Comparison of ENCODE assay signal across 25 cellular contexts in genomic region chr11:70186420-70186819, GRCh38.
"Had no signal": no experiment of that assay in that cellular context is flagged by ENCODE, and none has a peak within 500 bp of the region (broad histone marks: within the 10 kb centered on the region; RNA-seq: fewer than 3 reads in every experiment).

No MANE protein-coding gene starts in this region.

- DNase-seq: naive thymus-derived CD4-positive, alpha-beta T cell; natural killer cell; nucleus accumbens; ovary; psoas muscle; right lobe of liver; sigmoid colon; small intestine; stimulated activated CD4-positive, alpha-beta T cell treated with anti-CD3 and anti-CD28 coated beads, Interleukin-15, amount 100 ng/mL, for 24 hours; stimulated activated CD4-positive, alpha-beta T cell treated with anti-CD3 and anti-CD28 coated beads, Interleukin-2, amount 100 ng/mL, for 24 hours; stimulated activated CD4-positive, alpha-beta T cell treated with anti-CD3 and anti-CD28 coated beads, Interleukin-2, amount 100 ng/mL, for 48 hours; stimulated activated CD4-positive, alpha-beta T cell treated with anti-CD3 and anti-CD28 coated beads, Interleukin-4, amount 100 ng/mL, for 24 hours; stimulated activated naive CD4-positive, alpha-beta T cell; stimulated activated naive CD8-positive, alpha-beta T cell treated with anti-CD3 and anti-CD28 coated beads, Interleukin-15, amount 100 ng/mL, for 72 hours; stimulated activated naive CD8-positive, alpha-beta T cell treated with anti-CD3 and anti-CD28 coated beads, Interleukin-15, Interleukin-2, amounts not matched to agents 100 U/mL and 50 U/mL, for 24 hours; substantia nigra; testis; tibial artery; transverse colon; upper lobe of right lung; uterus had no signal

- H3K4me1 ChIP-seq: neural progenitor cell, psoas muscle, right lobe of liver, testis, transverse colon, upper lobe of right lung, uterus had no signal

- H3K4me3 ChIP-seq: neural progenitor cell, ovary, psoas muscle, right lobe of liver, sigmoid colon, suprapubic skin, testis, tibial artery, transverse colon, upper lobe of right lung, uterus had no signal

- H3K27me3 ChIP-seq: neural progenitor cell, ovary, right lobe of liver, suprapubic skin, testis, tibial artery, upper lobe of right lung, uterus had no signal

- H2AFZ ChIP-seq: neural progenitor cell, parathyroid adenoma had no signal

- H3K9ac ChIP-seq: neural progenitor cell, parathyroid adenoma had no signal

- H3K4me2 ChIP-seq: neural progenitor cell had no signal

- H3K79me2 ChIP-seq: parathyroid adenoma had no signal

- H3K36me3 ChIP-seq: neural progenitor cell, neutrophil, ovary, sigmoid colon, suprapubic skin, transverse colon, upper lobe of right lung, uterus had no signal

- H3K9me3 ChIP-seq: neutrophil, ovary, psoas muscle, right lobe of liver, sigmoid colon, suprapubic skin, testis, tibial artery, transverse colon, upper lobe of right lung, uterus had no signal

- H3K27ac ChIP-seq: neural progenitor cell, neutrophil, ovary, parathyroid adenoma, psoas muscle, right lobe of liver, sigmoid colon, suprapubic skin, testis, tibial artery, transverse colon, upper lobe of right lung, uterus had no signal

- FAIRE-seq: small intestine had no signal
